In the genomic region with DNA sequence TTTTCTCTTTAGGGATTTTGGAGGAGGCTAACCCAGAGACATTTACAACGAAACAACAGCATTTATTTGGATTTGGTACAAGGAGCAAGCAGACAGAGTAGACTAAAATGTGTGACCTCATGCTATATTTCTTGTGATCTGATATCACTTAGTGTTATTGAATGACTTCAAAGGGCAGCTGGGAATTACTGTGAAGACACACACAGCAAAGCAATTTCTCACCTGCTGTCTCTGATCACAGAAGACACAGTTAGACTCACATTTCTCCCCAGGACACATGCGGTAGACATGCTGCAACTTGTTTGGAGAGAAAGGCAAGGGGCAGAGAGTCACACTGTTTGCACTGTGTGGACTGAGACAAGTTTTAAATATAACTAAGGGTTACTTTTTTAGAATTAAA, we compare ENCODE assay signal across 19 cellular contexts.
A peak's percentile ranks its signal among the peaks of the same experiment; 100 is the strongest.
DNase-seq lines count a peak whose midpoint lies in the region; ATAC-seq and TF ChIP-seq lines count a peak whose summit lies in the region.
"Had no signal": no experiment of that assay in that cellular context is flagged by ENCODE, and none has a peak within 500 bp of the region (broad histone marks: within the 10 kb centered on the region; RNA-seq: fewer than 3 reads in every experiment).

No MANE protein-coding gene starts in this region.

- no peak overlapping the region for H2AK5ac ChIP-seq in mesendoderm (ENCODE audit: low read length)

- no peak overlapping the region for H3K9ac ChIP-seq in mesendoderm (ENCODE audit: low read length)
- H3K9ac ChIP-seq in colonic mucosa (ENCODE audit: low read depth in 2 of 2, low read length in 2 of 2): peak overlapping the region in 1 of 2 donors; percentile 26
- H3K9ac ChIP-seq: parathyroid adenoma had no signal

- H3K79me2 ChIP-seq in mesendoderm (ENCODE audit: control insufficient read depth, insufficient read depth, low read length): no peaks in the 10 kb centered on the region
- H3K79me2 ChIP-seq: parathyroid adenoma had no signal

- H3K36me3 Mint-ChIP-seq in chondrocyte (ENCODE audit: low read depth): peaks cover 2% of the 10 kb centered on the region
- H3K36me3 Mint-ChIP-seq in type B pancreatic cell: peaks cover 6% of the 10 kb centered on the region

- no peak overlapping the region for H4K5ac ChIP-seq in mesendoderm (ENCODE audit: low read length)

- H3K27ac Mint-ChIP-seq in chondrocyte (ENCODE audit: unreplicated experiment) (peak overlapping the region; percentile 82), type B pancreatic cell (peak overlapping the region; percentile 81)
- H3K27ac Mint-ChIP-seq: T-helper 1 cell treated with Interleukin-12 subunit alpha and Interleukin-12 subunit beta and Interleukin-4 antibody, amounts not matched to agents 30 μg/mL and 1 μg/mL, for 36 hours had no signal

- no peak overlapping the region for H4K8ac ChIP-seq in mesendoderm (ENCODE audit: low read depth, low read length)

- H3K4ac ChIP-seq in mesendoderm (ENCODE audit: low read depth, low read length): no peak overlapping the region

- WGBS in mesendoderm (ENCODE audit: extremely low coverage, insufficient coverage, low lambda C conversion rate): no CpG with 5 or more reads among the region's 2 CpGs

- H3K23ac ChIP-seq in mesendoderm (ENCODE audit: low read length): no peak overlapping the region

- H3K4me3 ChIP-seq in left ventricle myocardium inferior: no peak overlapping the region
- H3K4me3 ChIP-seq in mesendoderm (ENCODE audit: low read length): no peak overlapping the region
- H3K4me3 ChIP-seq in colonic mucosa: no peak overlapping the region
- H3K4me3 ChIP-seq: gastroesophageal sphincter had no signal

- H3K18ac ChIP-seq in mesendoderm (ENCODE audit: low read length): peak overlapping the region; percentile 23

- H3K9me3 ChIP-seq in left ventricle myocardium inferior (replicated peaks) (no peaks in the 10 kb centered on the region), colonic mucosa (no peaks in the 10 kb centered on the region)
- H3K9me3 ChIP-seq: gastroesophageal sphincter had no signal

- no peak overlapping the region for H2BK120ac ChIP-seq in mesendoderm (ENCODE audit: low read depth, low read length)

- no peak overlapping the region for H2BK5ac ChIP-seq in mesendoderm (ENCODE audit: low read length)

- H3K27ac ChIP-seq in left ventricle myocardium inferior (replicated peaks) (peak overlapping the region; percentile 84), mesendoderm (ENCODE audit: low read depth, low read length) (no peak overlapping the region), colonic mucosa (no peak overlapping the region)
- H3K27ac ChIP-seq: parathyroid adenoma had no signal

- H3K4me1 Mint-ChIP-seq in chondrocyte (ENCODE audit: low read depth): peaks cover 58% of the 10 kb centered on the region
- peaks cover 45% of the 10 kb centered on the region for H3K4me1 Mint-ChIP-seq in type B pancreatic cell (ENCODE audit: unreplicated experiment)

- H2BK15ac ChIP-seq in mesendoderm (replicated peaks; ENCODE audit: low read depth): no peak overlapping the region

- H3K36me3 ChIP-seq in left ventricle myocardium inferior (no peaks in the 10 kb centered on the region), mesendoderm (ENCODE audit: control insufficient read depth, insufficient read depth, low read length) (no peaks in the 10 kb centered on the region), colonic mucosa (no peaks in the 10 kb centered on the region)
- H3K36me3 ChIP-seq: gastroesophageal sphincter had no signal

- no peaks in the 10 kb centered on the region for H3K27me3 ChIP-seq in left ventricle myocardium inferior (ENCODE audit: low read depth)
- H3K27me3 ChIP-seq in mesendoderm (ENCODE audit: insufficient read depth, low read length, poor library complexity): no peaks in the 10 kb centered on the region
- H3K27me3 ChIP-seq in colonic mucosa: no peaks in the 10 kb centered on the region
- H3K27me3 ChIP-seq: gastroesophageal sphincter had no signal

- no peak for DNase-seq in left ventricle myocardium inferior
- DNase-seq in Right ventricle myocardium inferior (ENCODE audit: missing footprints): no peak
- DNase-seq in chondrocyte (ENCODE audit: low spot score): no peak
- DNase-seq in mesendoderm: peak; percentile 56
- no peak for DNase-seq in type B pancreatic cell (ENCODE audit: extremely low spot score, unreplicated experiment)
- DNase-seq in dermis blood vessel endothelial cell: no peak
- DNase-seq in colonic mucosa: no peak
- DNase-seq: activated CD4-positive, CD25-positive, alpha-beta regulatory T cell; activated gamma-delta T cell treated with Interleukin-2 at 50 U/mL for 16 hours; aorta; GDM1; midbrain; NCI-H2081 treated with DMSO at 0.1 percent for 48 hours; NCI-H82; stimulated activated CD4-positive, alpha-beta T cell treated with anti-CD3 and anti-CD28 coated beads, Interleukin-15, amount 100 ng/mL, for 24 hours had no signal

- intact Hi-C loops in left ventricle myocardium inferior (cut with micrococcal nuclease) (no loop called here), Right ventricle myocardium inferior (cut with DNase I) (loop anchor here (5.0 kb wide), 1 partner anchor 37 kb away; no protein-coding TSS in a partner anchor), colonic mucosa (cut with DNase I) (no loop called here)

- no peak for ATAC-seq in Right ventricle myocardium inferior
- no peak for ATAC-seq in HG02763 (IDR thresholded peaks at IDR 0.05; ENCODE audit: unreplicated experiment)
- ATAC-seq: gastroesophageal sphincter had no signal

- H3K4me3 Mint-ChIP-seq in chondrocyte (ENCODE audit: unreplicated experiment): no peak overlapping the region
- H3K4me3 Mint-ChIP-seq in type B pancreatic cell: peak overlapping the region; percentile 38
- H3K4me3 Mint-ChIP-seq: T-helper 1 cell treated with Interleukin-12 subunit alpha and Interleukin-12 subunit beta and Interleukin-4 antibody, amounts not matched to agents 30 μg/mL and 1 μg/mL, for 36 hours had no signal

- no peak for TF ChIP-seq CTCF in left ventricle myocardium inferior (IDR thresholded peaks at IDR 0.05; ENCODE audit: borderline replicate concordance)
- TF ChIP-seq CTCF in chondrocyte (IDR thresholded peaks at IDR 0.05): no peak
- no peak for TF ChIP-seq CTCF in type B pancreatic cell (conservative IDR thresholded peaks at IDR 0.05)
- TF ChIP-seq CTCF in colonic mucosa (IDR thresholded peaks at IDR 0.05): no peak

- H3K4me1 ChIP-seq in left ventricle myocardium inferior (peaks cover 54% of the 10 kb centered on the region), mesendoderm (ENCODE audit: control insufficient read depth, low read depth, low read length) (peaks cover 3% of the 10 kb centered on the region), colonic mucosa (peaks cover 11% of the 10 kb centered on the region)

- no peak overlapping the region for H3K56ac ChIP-seq in mesendoderm (ENCODE audit: low read length)

- H3K27me3 Mint-ChIP-seq in chondrocyte (ENCODE audit: low read depth) (no peaks in the 10 kb centered on the region), type B pancreatic cell (no peaks in the 10 kb centered on the region)

- no peaks in the 10 kb centered on the region for H3K79me1 ChIP-seq in mesendoderm (ENCODE audit: low read length)

- H3K9me3 Mint-ChIP-seq in chondrocyte (ENCODE audit: low read depth): peaks cover 4% of the 10 kb centered on the region
- H3K9me3 Mint-ChIP-seq in type B pancreatic cell: peaks cover 13% of the 10 kb centered on the region
- H3K9me3 Mint-ChIP-seq: T-helper 1 cell treated with Interleukin-12 subunit alpha and Interleukin-12 subunit beta and Interleukin-4 antibody, amounts not matched to agents 30 μg/mL and 1 μg/mL, for 36 hours had no signal

- H3K4me2 ChIP-seq in mesendoderm (ENCODE audit: low read length): no peak overlapping the region
